In the genomic region with DNA sequence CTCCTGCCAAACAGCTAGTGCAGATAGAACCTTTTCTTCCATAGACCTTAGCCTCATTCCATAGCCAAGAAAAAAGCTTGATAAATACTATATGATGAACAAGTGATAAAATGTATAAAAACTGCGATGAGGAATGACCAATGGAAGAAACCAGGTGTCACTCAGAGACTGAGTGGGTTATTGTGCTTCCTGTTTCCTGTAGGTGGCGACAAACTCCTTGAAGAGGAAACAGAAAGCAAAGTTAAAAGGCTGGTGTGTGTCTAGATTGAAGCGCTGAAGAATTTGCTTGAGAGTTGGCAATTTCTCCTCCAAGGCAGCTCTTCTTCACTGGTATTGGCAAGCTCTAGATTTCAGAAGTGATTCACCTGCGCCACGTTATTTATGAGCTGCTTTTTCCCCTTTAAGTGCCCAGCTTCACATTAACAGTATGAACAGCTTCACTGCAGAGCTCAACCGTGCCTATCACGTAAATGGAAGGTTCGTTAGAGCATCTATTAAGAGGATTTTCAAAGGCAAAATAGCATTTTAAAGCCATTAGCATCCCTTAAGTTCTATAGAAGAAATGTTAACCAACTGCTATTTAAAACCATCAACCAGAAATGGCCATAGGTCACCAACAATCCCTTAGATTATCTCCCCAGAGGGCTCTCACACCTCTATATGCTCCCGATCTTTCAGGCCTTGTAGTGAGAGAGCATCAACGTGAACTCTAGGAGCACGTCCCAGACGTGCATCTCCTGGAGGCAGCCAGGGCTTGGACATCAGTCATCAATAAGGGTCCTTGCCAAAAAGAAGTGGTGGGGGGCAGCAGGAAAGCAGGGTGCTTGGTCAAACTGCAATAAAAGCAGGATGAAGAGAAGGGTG, we compare ENCODE assay signal across 8 cellular contexts.
A peak's percentile ranks its signal among the peaks of the same experiment; 100 is the strongest.
DNase-seq lines count a peak whose midpoint lies in the region; TF ChIP-seq lines count a peak whose summit lies in the region.

No MANE protein-coding gene starts in this region.

- no peak overlapping the region for H4K5ac ChIP-seq in mesendoderm (ENCODE audit: low read length)

- no peak overlapping the region for H3K4me3 Mint-ChIP-seq in activated CD4-positive, alpha-beta T cell treated with anti-CD3 and anti-CD28 coated beads, Interleukin-2, amount 10 ng/mL, durations not matched to agents 24 days and 14 days
- no peak overlapping the region for H3K4me3 Mint-ChIP-seq in endothelial cell (ENCODE audit: unreplicated experiment)

- peaks cover 4% of the 10 kb centered on the region for H3K27me3 Mint-ChIP-seq in activated CD4-positive, alpha-beta T cell treated with anti-CD3 and anti-CD28 coated beads, Interleukin-2, amount 10 ng/mL, durations not matched to agents 24 days and 14 days
- no peaks in the 10 kb centered on the region for H3K27me3 Mint-ChIP-seq in endothelial cell (ENCODE audit: unreplicated experiment)

- no peak overlapping the region for H3K4ac ChIP-seq in mesendoderm (ENCODE audit: low read depth, low read length)

- no peak overlapping the region for H3K4me3 ChIP-seq in mesendoderm (ENCODE audit: low read length)

- no peak overlapping the region for H3K56ac ChIP-seq in mesendoderm (ENCODE audit: low read length)

- H3K9me3 Mint-ChIP-seq in activated CD4-positive, alpha-beta T cell treated with anti-CD3 and anti-CD28 coated beads, Interleukin-2, amount 10 ng/mL, durations not matched to agents 24 days and 14 days: no peaks in the 10 kb centered on the region
- H3K9me3 Mint-ChIP-seq in endothelial cell (ENCODE audit: unreplicated experiment): no peaks in the 10 kb centered on the region

- no peak overlapping the region for H2BK120ac ChIP-seq in mesendoderm (ENCODE audit: low read depth, low read length)

- no peak overlapping the region for H2AK5ac ChIP-seq in mesendoderm (ENCODE audit: low read length)

- no peak overlapping the region for H2BK5ac ChIP-seq in mesendoderm (ENCODE audit: low read length)

- peaks cover 3% of the 10 kb centered on the region for H3K4me1 Mint-ChIP-seq in activated CD4-positive, alpha-beta T cell treated with anti-CD3 and anti-CD28 coated beads, Interleukin-2, amount 10 ng/mL, durations not matched to agents 24 days and 14 days
- peaks cover 2% of the 10 kb centered on the region for H3K4me1 Mint-ChIP-seq in endothelial cell (ENCODE audit: unreplicated experiment)

- H3K36me3 ChIP-seq in mesendoderm (ENCODE audit: control insufficient read depth, insufficient read depth, low read length): no peaks in the 10 kb centered on the region

- no peaks in the 10 kb centered on the region for H3K4me1 ChIP-seq in mesendoderm (ENCODE audit: control insufficient read depth, low read depth, low read length)

- no peak overlapping the region for H3K4me2 ChIP-seq in mesendoderm (ENCODE audit: low read length)

- TF ChIP-seq CTCF in endothelial cell (IDR thresholded peaks at IDR 0.05; ENCODE audit: unreplicated experiment): peak; percentile 75

- H3K79me1 ChIP-seq in mesendoderm (ENCODE audit: low read length): no peaks in the 10 kb centered on the region

- WGBS in mesendoderm (ENCODE audit: extremely low coverage, insufficient coverage, low lambda C conversion rate): no CpG with 5 or more reads among the region's 12 CpGs

- no peaks in the 10 kb centered on the region for H3K27me3 ChIP-seq in mesendoderm (ENCODE audit: insufficient read depth, low read length, poor library complexity)

- H3K27ac ChIP-seq in mesendoderm (ENCODE audit: low read depth, low read length): no peak overlapping the region

- intact Hi-C loops in activated CD4-positive, alpha-beta T cell treated with anti-CD3 and anti-CD28 coated beads, Interleukin-2, amount 10 ng/mL, durations not matched to agents 24 days and 14 days (cut with micrococcal nuclease): loop anchor here (5.0 kb wide), 1 partner anchor 952 kb away; no protein-coding TSS in a partner anchor

- H3K79me2 ChIP-seq in mesendoderm (ENCODE audit: control insufficient read depth, insufficient read depth, low read length): no peaks in the 10 kb centered on the region

- H3K23ac ChIP-seq in mesendoderm (ENCODE audit: low read length): no peak overlapping the region

- no peak overlapping the region for H4K8ac ChIP-seq in mesendoderm (ENCODE audit: low read depth, low read length)

- DNase-seq in activated CD4-positive, alpha-beta T cell treated with anti-CD3 and anti-CD28 coated beads, Interleukin-2, amount 10 ng/mL, durations not matched to agents 24 days and 14 days: peak; percentile 78
- DNase-seq in activated CD4-positive, alpha-beta T cell treated with anti-CD3 and anti-CD28 coated beads for 1 hour: no peak
- DNase-seq in H4 (ENCODE audit: low spot score) (peak; percentile 75), NCI-H1092 treated with DMSO at 0.1 percent for 48 hours (lab: John Stamatoyannopoulos, UW) (peak; percentile 88), SK-N-DZ (ENCODE audit: low spot score) (peak; percentile 53), endothelial cell (ENCODE audit: low spot score) (peak; percentile 17), mesendoderm (peak; percentile 81), GOT3 (lab: John Stamatoyannopoulos, UW) (no peak)

- H3K9ac ChIP-seq in mesendoderm (ENCODE audit: low read length): no peak overlapping the region

- no peak overlapping the region for H3K18ac ChIP-seq in mesendoderm (ENCODE audit: low read length)

- no peaks in the 10 kb centered on the region for H3K36me3 Mint-ChIP-seq in activated CD4-positive, alpha-beta T cell treated with anti-CD3 and anti-CD28 coated beads, Interleukin-2, amount 10 ng/mL, durations not matched to agents 24 days and 14 days (ENCODE audit: low read depth)
- peaks cover 3% of the 10 kb centered on the region for H3K36me3 Mint-ChIP-seq in endothelial cell (ENCODE audit: low read depth, unreplicated experiment)

- no peak overlapping the region for H2BK15ac ChIP-seq in mesendoderm (replicated peaks; ENCODE audit: low read depth)

- no peak overlapping the region for H3K27ac Mint-ChIP-seq in activated CD4-positive, alpha-beta T cell treated with anti-CD3 and anti-CD28 coated beads, Interleukin-2, amount 10 ng/mL, durations not matched to agents 24 days and 14 days
- no peak overlapping the region for H3K27ac Mint-ChIP-seq in endothelial cell (ENCODE audit: unreplicated experiment)

Comparison
In these comparisons a context has a peak if more than half of its experiments do, and no peak if none do; other contexts are left out.
1. DNase-seq: peak in activated CD4-positive, alpha-beta T cell treated with anti-CD3 and anti-CD28 coated beads, Interleukin-2, amount 10 ng/mL, durations not matched to agents 24 days and 14 days (single experiment), H4 (single experiment), NCI-H1092 treated with DMSO at 0.1 percent for 48 hours (single experiment), SK-N-DZ (single experiment), endothelial cell (single experiment) and mesendoderm (single experiment); none in activated CD4-positive, alpha-beta T cell treated with anti-CD3 and anti-CD28 coated beads for 1 hour (single experiment) and GOT3 (single experiment).